27 cellular contexts compared by ENCODE assay signal in the genomic region with DNA sequence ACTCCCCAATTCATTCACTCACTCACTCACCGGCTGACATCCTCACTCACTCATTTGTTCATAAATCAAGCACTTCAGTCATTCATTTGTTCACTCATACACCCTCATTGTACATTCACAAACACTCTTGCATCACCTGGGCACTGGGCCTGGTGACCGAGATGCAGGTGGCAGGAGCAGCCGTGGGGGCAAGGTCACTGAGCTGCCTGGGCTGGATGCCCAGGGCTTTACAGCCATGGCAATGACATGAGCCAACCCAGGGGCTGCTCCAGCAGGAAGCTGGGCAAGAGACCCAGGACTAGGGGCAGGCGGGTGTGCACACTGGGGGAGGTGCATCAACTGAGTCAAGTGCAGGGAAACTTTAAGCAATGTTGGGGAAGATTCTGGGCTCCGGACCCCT.
"Had no signal": no experiment of that assay in that cellular context is flagged by ENCODE, and none has a peak within 500 bp of the region (broad histone marks: within the 10 kb centered on the region; RNA-seq: fewer than 3 reads in every experiment).

No MANE protein-coding gene starts in this region.

- H3K9me3 ChIP-seq: MG63, Peyer's patch, SJSA1, SK-N-SH had no signal

- H3K27me3 ChIP-seq: Peyer's patch had no signal

- H3K36me3 ChIP-seq: MG63, Peyer's patch, SJSA1 had no signal

- H3K4me1 ChIP-seq: Peyer's patch, SJSA1 had no signal

- H3K27ac ChIP-seq: Peyer's patch, SJSA1 had no signal

- H3K4me3 ChIP-seq: MG63, Peyer's patch, SJSA1 had no signal

- DNase-seq: activated CD4-positive, alpha-beta T cell treated with anti-CD3 and anti-CD28 coated beads, Interleukin-2, amount 10 ng/mL, durations not matched to agents 24 days and 14 days; activated CD4-positive, alpha-beta T cell treated with anti-CD3 and anti-CD28 coated beads, Interleukin-2, amount 50 U/mL, for 4 hours; activated CD8-positive, alpha-beta T cell treated with anti-CD3 and anti-CD28 coated beads for 36 hours; activated gamma-delta T cell; activated naive CD4-positive, alpha-beta T cell treated with Interleukin-2 at 50 U/mL for 16 hours; activated naive CD8-positive, alpha-beta T cell treated with anti-CD3 and anti-CD28 coated beads, Interleukin-2, amount 10 ng/mL, durations not matched to agents 7 days and 5 days; activated T-cell treated with anti-CD3 and anti-CD28 coated beads, Interleukin-2, amount 50 U/mL, for 1 hour; activated T-cell treated with anti-CD3 and anti-CD28 coated beads, Interleukin-2, amount 50 U/mL, for 72 hours; Kasumi-1; KG1; MG63; NCI-H1048; NCI-H1417; NCI-H146; NCI-H187 treated with DMSO at 0.1 percent for 48 hours; NCI-H2081; NCI-H446; NCI-H510A treated with DMSO at 0.1 percent for 48 hours; NCI-H526 treated with DMSO at 0.1 percent for 48 hours; NCI-H774; PC-3; Peyer's patch; RPMI8226; SHP77 treated with DMSO at 0.1 percent for 48 hours; SK-N-SH had no signal

- H3K4me2 ChIP-seq: SK-N-SH had no signal

- ATAC-seq: activated CD8-positive, alpha-beta T cell treated with anti-CD3 and anti-CD28 coated beads for 36 hours; activated T-cell treated with anti-CD3 and anti-CD28 coated beads, Interleukin-2, amount 50 U/mL, for 72 hours; activated T-helper 17 cell treated with anti-CD3 and anti-CD28 coated beads, Interleukin-2, amount 50 U/mL, for 72 hours; PC-3 had no signal

- H3K9ac ChIP-seq: SK-N-SH had no signal
